In the genomic region with DNA sequence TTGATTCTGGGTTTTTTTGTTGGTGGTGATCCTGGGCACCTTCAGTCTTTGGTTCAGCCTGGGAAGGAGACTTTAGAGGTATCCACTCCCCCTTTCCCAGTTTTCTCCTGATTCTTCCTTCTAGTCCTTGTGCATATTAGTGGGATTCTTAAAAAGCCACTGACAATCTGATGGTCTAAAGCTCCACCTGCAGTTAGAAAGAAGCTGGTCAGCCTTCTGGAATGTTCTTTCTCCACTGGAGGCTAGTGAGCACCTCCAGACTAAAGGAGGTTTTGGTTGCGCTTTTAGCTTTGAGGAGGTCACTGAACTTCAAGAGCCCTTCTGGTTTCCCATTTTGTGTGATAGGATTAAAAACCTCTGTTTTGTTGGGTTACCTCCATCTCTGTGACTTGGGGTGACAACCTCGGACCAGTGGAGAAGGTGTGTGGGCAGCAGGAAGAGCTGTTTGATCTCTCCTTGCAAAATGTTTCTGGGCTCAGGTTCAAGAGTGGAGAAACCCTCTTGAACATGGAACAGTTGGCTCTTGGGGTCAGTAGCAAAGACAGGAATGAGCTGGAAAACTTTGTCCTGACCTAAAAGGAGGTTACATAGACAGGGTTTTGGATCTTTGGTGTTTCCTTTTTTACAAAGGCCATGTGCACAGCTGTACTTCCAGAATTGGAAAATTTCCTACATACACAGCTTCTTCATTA, we compare ENCODE assay signal across 11 cellular contexts. TPM values are rescaled to one million over a fixed set of nuclear protein-coding genes. Genes with fewer than 3 reads are reported as not detected.
DNase-seq lines count a peak whose midpoint lies in the region; ATAC-seq and TF ChIP-seq lines count a peak whose summit lies in the region.
"Had no signal": no experiment of that assay in that cellular context is flagged by ENCODE, and none has a peak within 500 bp of the region (broad histone marks: within the 10 kb centered on the region; RNA-seq: fewer than 3 reads in every experiment).

No MANE protein-coding gene starts in this region.

- no peaks in the 10 kb centered on the region for H3K27me3 Mint-ChIP-seq in activated naive CD4-positive, alpha-beta T cell treated with anti-CD3 and anti-CD28 coated beads, Interleukin-2, amount 50 U/mL, for 24 hours

- no peaks in the 10 kb centered on the region for H3F3A ChIP-seq in SK-N-SH (replicated peaks; ENCODE audit: insufficient read depth)

- peaks cover 13 to 21% of the 10 kb centered on the region in 2 experiments; a peak in 3 of 4 replicates for H3K4me1 ChIP-seq in SK-N-SH (ENCODE audit: control insufficient read depth in 1 of 2, insufficient read depth in 2 of 2, low read depth in 1 of 2, low read length in 1 of 2)

- intact Hi-C loops in sciatic nerve (cut with DNase I), result no loop called here

- ATAC-seq in sciatic nerve, result peak; percentile 77
- no peak for ATAC-seq in HG02970 (IDR thresholded peaks at IDR 0.05; ENCODE audit: low FRiP score, unreplicated experiment)
- no peak for ATAC-seq in GM18868 (IDR thresholded peaks at IDR 0.05; ENCODE audit: unreplicated experiment)
- no peak for ATAC-seq in GM21515 (IDR thresholded peaks at IDR 0.05; ENCODE audit: unreplicated experiment)

- peak; percentile 25; the same call in 1 of the 2 replicates for TF ChIP-seq CTCF in SK-N-SH (IDR thresholded peaks at IDR 0.05)

- H3K9me3 Mint-ChIP-seq in activated naive CD4-positive, alpha-beta T cell treated with anti-CD3 and anti-CD28 coated beads, Interleukin-2, amount 50 U/mL, for 24 hours, result no peaks in the 10 kb centered on the region

- H2AFZ ChIP-seq in SK-N-SH (ENCODE audit: low read depth), result no peak overlapping the region

- peak; percentile 37 for TF ChIP-seq RAD21 in SK-N-SH (IDR thresholded peaks at IDR 0.05; ENCODE audit: low read length)

- H3K79me2 ChIP-seq in SK-N-SH (ENCODE audit: insufficient read depth), result peaks cover 53% of the 10 kb centered on the region

- WGBS in SK-N-SH (ENCODE audit: low lambda C conversion rate), result 96% methylated on average over 2 of the region's 2 CpGs

- no peaks in the 10 kb centered on the region for H3K36me3 Mint-ChIP-seq in activated naive CD4-positive, alpha-beta T cell treated with anti-CD3 and anti-CD28 coated beads, Interleukin-2, amount 50 U/mL, for 24 hours

- no peak for DNase-seq in activated naive CD4-positive, alpha-beta T cell treated with Interleukin-2 at 50 U/mL for 16 hours
- DNase-seq in SK-N-SH (no peak), glomerular visceral epithelial cell (ENCODE audit: extremely low spot score) (peak; percentile 25), sciatic nerve (ENCODE audit: low spot score) (no peak)
- DNase-seq: NCI-H446, spleen, transverse colon had no signal

- no peak overlapping the region for H3K9ac ChIP-seq in SK-N-SH

- POLR2A ChIA-PET in SK-N-SH (lab: Yijun Ruan, JAX), result no interaction called here

- no peaks in the 10 kb centered on the region for H3K27me3 ChIP-seq in SK-N-SH (ENCODE audit: insufficient read depth)
- H3K27me3 ChIP-seq: spleen, transverse colon had no signal

- no peaks in the 10 kb centered on the region for H3K9me2 ChIP-seq in SK-N-SH

- H3K4me2 ChIP-seq in SK-N-SH, result no peak overlapping the region

- peak overlapping the region; percentile 70 for H3K27ac Mint-ChIP-seq in activated naive CD4-positive, alpha-beta T cell treated with anti-CD3 and anti-CD28 coated beads, Interleukin-2, amount 50 U/mL, for 24 hours

- no peak for TF ChIP-seq EP300 in SK-N-SH (IDR thresholded peaks at IDR 0.05; ENCODE audit: borderline replicate concordance in 1 of 2, low read depth in 1 of 2, low read length in 1 of 2)

- H3K4me3 Mint-ChIP-seq in activated naive CD4-positive, alpha-beta T cell treated with anti-CD3 and anti-CD28 coated beads, Interleukin-2, amount 50 U/mL, for 24 hours, result no peak overlapping the region

- CTCF ChIA-PET in SK-N-SH (lab: Yijun Ruan, JAX), result interaction anchor here (0.8 kb wide), 1 partner anchor 348 kb away, joined by 3 read pairs; no protein-coding TSS in a partner anchor

- H3K36me3 ChIP-seq in SK-N-SH (replicated peaks in 1 of 2; ENCODE audit: control insufficient read depth in 1 of 2, insufficient read depth in 2 of 2, low read length in 1 of 2), result no peaks in the 10 kb centered on the region
- H3K36me3 ChIP-seq: transverse colon had no signal

- peaks cover 22% of the 10 kb centered on the region for H4K20me1 ChIP-seq in SK-N-SH (ENCODE audit: insufficient read depth)

- no peak overlapping the region for H3K27ac ChIP-seq in SK-N-SH (ENCODE audit: low read depth in 2 of 2, low read length in 1 of 2)
- H3K27ac ChIP-seq: transverse colon had no signal

- no peak overlapping the region for H3K4me3 ChIP-seq in SK-N-SH (ENCODE audit: low read depth in 2 of 2, low read length in 1 of 2)
- H3K4me3 ChIP-seq: spleen, transverse colon had no signal

- peaks cover 85% of the 10 kb centered on the region for H3K4me1 Mint-ChIP-seq in activated naive CD4-positive, alpha-beta T cell treated with anti-CD3 and anti-CD28 coated beads, Interleukin-2, amount 50 U/mL, for 24 hours

- H3K9me3 ChIP-seq in SK-N-SH, result no peaks in the 10 kb centered on the region
- H3K9me3 ChIP-seq: spleen, transverse colon had no signal

TF ChIP-seq in SK-N-SH, 30 proteins besides CTCF, POLR2A, EP300 and RAD21:
- no peak for TF ChIP-seq RXRA (IDR thresholded peaks at IDR 0.05; ENCODE audit: borderline replicate concordance, low read depth)
- TF ChIP-seq, protein P1, sequence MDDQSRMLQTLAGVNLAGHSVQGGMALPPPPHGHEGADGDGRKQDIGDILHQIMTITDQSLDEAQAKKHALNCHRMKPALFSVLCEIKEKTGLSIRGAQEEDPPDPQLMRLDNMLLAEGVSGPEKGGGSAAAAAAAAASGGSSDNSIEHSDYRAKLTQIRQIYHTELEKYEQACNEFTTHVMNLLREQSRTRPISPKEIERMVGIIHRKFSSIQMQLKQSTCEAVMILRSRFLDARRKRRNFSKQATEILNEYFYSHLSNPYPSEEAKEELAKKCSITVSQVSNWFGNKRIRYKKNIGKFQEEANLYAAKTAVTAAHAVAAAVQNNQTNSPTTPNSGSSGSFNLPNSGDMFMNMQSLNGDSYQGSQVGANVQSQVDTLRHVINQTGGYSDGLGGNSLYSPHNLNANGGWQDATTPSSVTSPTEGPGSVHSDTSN (IDR thresholded peaks at IDR 0.05), result no peak
- TF ChIP-seq REST (IDR thresholded peaks at IDR 0.05; ENCODE audit: low read depth, low read length), result no peak
- no peak for TF ChIP-seq FOXM1 (IDR thresholded peaks at IDR 0.05; ENCODE audit: low read depth)
- TF ChIP-seq MXI1 (IDR thresholded peaks at IDR 0.05; ENCODE audit: low read depth, low read length), result no peak
- TF ChIP-seq YY1 (IDR thresholded peaks at IDR 0.05; ENCODE audit: low read depth), result no peak
- TF ChIP-seq TEAD4 (IDR thresholded peaks at IDR 0.05; ENCODE audit: borderline replicate concordance, insufficient read depth), result no peak
- TF ChIP-seq ELF1 (IDR thresholded peaks at IDR 0.05), result no peak
- no peak for TF ChIP-seq JUND (IDR thresholded peaks at IDR 0.05)
- TF ChIP-seq, protein P2, sequence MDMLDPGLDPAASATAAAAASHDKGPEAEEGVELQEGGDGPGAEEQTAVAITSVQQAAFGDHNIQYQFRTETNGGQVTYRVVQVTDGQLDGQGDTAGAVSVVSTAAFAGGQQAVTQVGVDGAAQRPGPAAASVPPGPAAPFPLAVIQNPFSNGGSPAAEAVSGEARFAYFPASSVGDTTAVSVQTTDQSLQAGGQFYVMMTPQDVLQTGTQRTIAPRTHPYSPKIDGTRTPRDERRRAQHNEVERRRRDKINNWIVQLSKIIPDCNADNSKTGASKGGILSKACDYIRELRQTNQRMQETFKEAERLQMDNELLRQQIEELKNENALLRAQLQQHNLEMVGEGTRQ (IDR thresholded peaks at IDR 0.05; ENCODE audit: borderline replicate concordance, low read depth, low read length), result no peak
- no peak for TF ChIP-seq SMC3 (IDR thresholded peaks at IDR 0.05; ENCODE audit: low read depth, low read length)
- TF ChIP-seq, protein P3, sequence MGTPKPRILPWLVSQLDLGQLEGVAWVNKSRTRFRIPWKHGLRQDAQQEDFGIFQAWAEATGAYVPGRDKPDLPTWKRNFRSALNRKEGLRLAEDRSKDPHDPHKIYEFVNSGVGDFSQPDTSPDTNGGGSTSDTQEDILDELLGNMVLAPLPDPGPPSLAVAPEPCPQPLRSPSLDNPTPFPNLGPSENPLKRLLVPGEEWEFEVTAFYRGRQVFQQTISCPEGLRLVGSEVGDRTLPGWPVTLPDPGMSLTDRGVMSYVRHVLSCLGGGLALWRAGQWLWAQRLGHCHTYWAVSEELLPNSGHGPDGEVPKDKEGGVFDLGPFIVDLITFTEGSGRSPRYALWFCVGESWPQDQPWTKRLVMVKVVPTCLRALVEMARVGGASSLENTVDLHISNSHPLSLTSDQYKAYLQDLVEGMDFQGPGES (IDR thresholded peaks at IDR 0.05; ENCODE audit: low read depth, low read length), result no peak

RNA-seq across cellular contexts. Expression of gene JARID2, which starts 29.0 kb away (rescaled TPM):
- polyA plus RNA-seq in SK-N-SH (2012; rRNA removed), result 3.4 and 3.7 TPM in 2 replicates
- polyA plus RNA-seq in SK-N-SH (2012; cell fraction: cytosol; rRNA removed), result 2.5 and 2.8 TPM in 2 replicates
- polyA plus RNA-seq in SK-N-SH (2012; cell fraction: nucleus; rRNA removed), result 6.3 and 6.7 TPM in 2 replicates
- 12.7 TPM for total RNA-seq in sciatic nerve
